In genomic region chr4:184911310-184911709, GRCh38 we compare ENCODE assay signal across 14 cellular contexts.
DNase-seq lines count a peak whose midpoint lies in the region; ATAC-seq, FAIRE-seq and TF ChIP-seq lines count a peak whose summit lies in the region.
"Had no signal": no experiment of that assay in that cellular context is flagged by ENCODE, and none has a peak within 500 bp of the region (broad histone marks: within the 10 kb centered on the region; RNA-seq: fewer than 3 reads in every experiment).

No MANE protein-coding gene starts in this region.

- H2BK12ac ChIP-seq in H9 (ENCODE audit: insufficient read length, low read depth, low read length): no peak overlapping the region

- no peaks in the 10 kb centered on the region for H3K23me2 ChIP-seq in H9 (ENCODE audit: insufficient read length, low read depth, low read length, poor library complexity, severe bottlenecking)

- no CpG with 5 or more reads among the region's 3 CpGs for WGBS in H9 (ENCODE audit: extremely low coverage, insufficient read length, low lambda C conversion rate)

- H2BK20ac ChIP-seq in H9 (ENCODE audit: low read depth, low read length, poor library complexity, severe bottlenecking): no peak overlapping the region

- H3T11ph ChIP-seq in H9 (ENCODE audit: low read length): no peak overlapping the region

- H3K4me1 Mint-ChIP-seq in H9: no peaks in the 10 kb centered on the region

- no peak overlapping the region for H2BK120ac ChIP-seq in H9 (ENCODE audit: low read depth, low read length, poor library complexity, severe bottlenecking)

- no peak overlapping the region for H3K4ac ChIP-seq in H9 (ENCODE audit: low read depth, low read length)

- H3K56ac ChIP-seq in H9 (ENCODE audit: insufficient read length, low read depth, low read length): no peak overlapping the region

- peaks cover 22 to 47% of the 10 kb centered on the region in 2 experiments for H3K9me3 Mint-ChIP-seq in H9

- no peak overlapping the region for H2AFZ ChIP-seq in H9 (ENCODE audit: low read length)

- no peaks in the 10 kb centered on the region for H4K20me1 ChIP-seq in H9 (ENCODE audit: control insufficient read depth, insufficient read depth, insufficient read length)

- H3K79me2 ChIP-seq in H9 (ENCODE audit: insufficient read depth, low read length): no peaks in the 10 kb centered on the region

- no peak for FAIRE-seq in GM19239 (lab: Jason Lieb, UNC)
- FAIRE-seq: colon had no signal

- no peak overlapping the region for H3K4me3 ChIP-seq in AG09309 (ENCODE audit: control insufficient read depth, low read depth, low read length)
- H3K4me3 ChIP-seq in fibroblast of the aortic adventitia (ENCODE audit: low read depth, low read length): no peak overlapping the region
- H3K4me3 ChIP-seq: lung had no signal

- no peak overlapping the region for H4K91ac ChIP-seq in H9 (ENCODE audit: insufficient read length, low read depth, low read length)

- no peak overlapping the region for H4K5ac ChIP-seq in H9 (ENCODE audit: insufficient read length, low read depth, low read length)

- no peak overlapping the region for H2BK5ac ChIP-seq in H9 (ENCODE audit: insufficient read length, low read length)

- ATAC-seq in activated CD4-positive, CD25-positive, alpha-beta regulatory T cell treated with anti-CD3 and anti-CD28 coated beads, Interleukin-2, amount 50 U/mL, for 24 hours: no peak

- H3K27me3 Mint-ChIP-seq in H9 (ENCODE audit: low read depth): peaks cover 1% of the 10 kb centered on the region

- no peaks in the 10 kb centered on the region for H3K4me1 ChIP-seq in H9 (ENCODE audit: insufficient read depth, low read length)

- no peaks in the 10 kb centered on the region for H3K27me3 ChIP-seq in H9 (ENCODE audit: insufficient read depth, low read length)

- H3K23ac ChIP-seq in H9 (ENCODE audit: insufficient read length, low read depth, low read length): no peak overlapping the region

- DNase-seq in AG09309 (ENCODE audit: low read depth) (peak; percentile 5), EH (ENCODE audit: low read depth) (peak; percentile 43), SHP77 treated with DMSO at 0.1 percent for 48 hours (lab: John Stamatoyannopoulos, UW) (peak; percentile 4), fibroblast of the aortic adventitia (ENCODE audit: low read depth) (peak; percentile 51), GM03348 (ENCODE audit: low spot score) (no peak), H9 (no peak), GM19239 (ENCODE audit: insufficient read length, low spot score) (no peak)
- DNase-seq: activated naive CD4-positive, alpha-beta T cell treated with Interleukin-2 at 50 U/mL for 16 hours; CD4-positive, CD25-positive, alpha-beta regulatory T cell; nucleus accumbens; stimulated activated naive CD4-positive, alpha-beta T cell had no signal

- no peak overlapping the region for H3K4me3 Mint-ChIP-seq in H9
- H3K4me3 Mint-ChIP-seq: CD4-positive, CD25-positive, alpha-beta regulatory T cell had no signal

- H3K9me3 ChIP-seq in H9 (ENCODE audit: control insufficient read depth, low read depth, low read length): peaks cover 24% of the 10 kb centered on the region

- no peak overlapping the region for H4K8ac ChIP-seq in H9 (replicated peaks; ENCODE audit: insufficient read length, low read depth, low read length)

- no peak overlapping the region for H3K4me2 ChIP-seq in H9 (ENCODE audit: insufficient read depth, insufficient read length, low read length)

- no peak overlapping the region for H3K18ac ChIP-seq in H9 (ENCODE audit: insufficient read length, low read depth, low read length)

- H3K79me1 ChIP-seq in H9 (ENCODE audit: insufficient read depth, low read depth, low read length, poor library complexity, severe bottlenecking): no peaks in the 10 kb centered on the region

- no peak overlapping the region for H3K14ac ChIP-seq in H9 (ENCODE audit: insufficient read depth, low read length)

- no peak overlapping the region for H3K27ac ChIP-seq in H9 (ENCODE audit: insufficient read length, low read depth, low read length)

- H2BK15ac ChIP-seq in H9 (ENCODE audit: low read depth, low read length): no peak overlapping the region

- H3K27ac Mint-ChIP-seq in H9: no peak overlapping the region
- H3K27ac Mint-ChIP-seq: CD4-positive, CD25-positive, alpha-beta regulatory T cell had no signal

- H2AK5ac ChIP-seq in H9 (ENCODE audit: insufficient read length, low read length): no peak overlapping the region

- TF ChIP-seq CTCF in AG09309 (IDR thresholded peaks at IDR 0.05; ENCODE audit: control insufficient read depth, insufficient read depth, low read depth, low read length, missing control alignments) (no peak), fibroblast of the aortic adventitia (IDR thresholded peaks at IDR 0.05; ENCODE audit: insufficient read depth, low read length) (no peak), H9 (conservative IDR thresholded peaks at IDR 0.05) (no peak)

- no peak overlapping the region for H3K9ac ChIP-seq in H9 (ENCODE audit: extremely low read depth, insufficient read length, low read length)

- peaks cover 9 to 18% (median 18%) of the 10 kb centered on the region in 3 experiments for H3K36me3 Mint-ChIP-seq in H9 (ENCODE audit: insufficient read depth in 1 of 3, low read depth in 3 of 3)
- H3K36me3 Mint-ChIP-seq: CD4-positive, CD25-positive, alpha-beta regulatory T cell had no signal

Comparison
In these comparisons a context has a peak if more than half of its experiments do, and no peak if none do; other contexts are left out.
1. DNase-seq: peak in AG09309 (single experiment), EH (single experiment), SHP77 treated with DMSO at 0.1 percent for 48 hours (single experiment) and fibroblast of the aortic adventitia (single experiment); none in GM03348 (single experiment), H9 (single experiment) and GM19239 (single experiment).